3 cellular contexts compared by ENCODE assay signal in the genomic region with DNA sequence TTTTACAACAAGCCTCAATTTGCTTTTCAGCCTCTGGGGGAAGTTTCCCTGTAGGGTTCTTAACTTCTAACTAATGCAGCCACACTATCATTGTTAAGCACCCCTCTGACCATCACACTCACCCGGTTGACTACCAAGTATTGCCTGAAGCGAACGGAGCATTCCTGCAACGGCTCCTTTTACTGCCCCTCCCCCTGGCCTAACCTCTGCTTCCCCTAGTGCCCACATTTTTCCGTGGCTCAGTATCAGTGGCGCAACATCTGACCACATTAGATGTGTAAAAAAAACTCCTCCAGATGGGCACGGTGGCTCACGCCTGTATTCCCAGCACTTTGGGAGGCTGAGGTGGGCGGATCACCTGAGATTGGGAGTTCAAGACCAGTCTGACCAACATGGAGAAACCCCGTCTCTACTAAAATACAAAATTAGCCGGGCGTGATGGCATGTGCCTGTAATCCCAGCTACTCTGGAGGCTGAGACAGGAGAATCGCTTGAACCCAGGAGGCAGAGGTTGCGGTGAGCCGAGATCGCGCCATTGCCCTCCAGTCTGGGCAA. TPM values are rescaled to one million over a fixed set of nuclear protein-coding genes. Genes with fewer than 3 reads are reported as not detected.
"Had no signal": no experiment of that assay in that cellular context is flagged by ENCODE, and none has a peak within 500 bp of the region (broad histone marks: within the 10 kb centered on the region; RNA-seq: fewer than 3 reads in every experiment).

No MANE protein-coding gene starts in this region.

RNA-seq across cellular contexts. Expression of gene SLC2A5, which starts 24.7 kb away (rescaled TPM):
- total RNA-seq: endodermal cell, endothelial cell of umbilical vein had no signal
- polyA plus RNA-seq: endothelial cell of umbilical vein, smooth muscle cell had no signal
